In the genomic region with DNA sequence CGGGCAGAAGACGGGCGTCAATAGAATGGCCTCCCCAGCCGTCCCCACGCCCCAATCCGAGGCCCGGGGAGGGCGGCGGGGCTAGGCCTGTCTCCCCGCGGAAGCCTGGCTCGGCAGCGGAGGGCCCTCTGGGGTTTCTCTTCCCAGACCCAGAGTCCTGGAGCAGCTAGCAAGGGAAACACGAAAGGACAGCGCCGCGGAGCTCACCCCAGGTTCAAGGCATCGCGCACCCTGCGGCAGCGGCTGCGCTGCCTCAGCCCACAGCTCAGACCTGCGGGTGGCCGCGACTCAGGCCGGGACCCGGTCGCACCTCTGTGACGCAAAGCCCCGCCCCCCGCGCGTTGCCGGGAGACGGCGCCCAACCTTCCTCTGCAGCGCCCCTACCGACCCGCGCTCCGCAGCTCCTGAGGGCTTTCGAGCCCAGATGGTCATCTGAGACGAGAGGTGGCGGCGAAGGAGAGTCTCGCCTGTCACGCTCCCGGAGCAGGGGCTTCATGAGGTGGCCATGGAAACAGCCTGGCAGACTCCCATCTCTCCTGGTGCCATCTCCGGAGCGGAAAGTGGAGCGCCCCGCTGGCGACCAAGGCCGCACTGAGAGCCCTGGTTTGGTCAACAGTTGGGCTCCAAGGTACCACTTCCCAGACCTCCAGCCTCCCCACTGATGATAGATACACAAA, we compare ENCODE assay signal across 1 cellular context.
TF ChIP-seq lines count a peak whose summit lies in the region.

TSS of gene RNF141 (minus strand) at position 273 of the 677 bp plus-strand sequence. CDS start 7,029 bp downstream, outside the sequence.

TF ChIP-seq in HepG2, 621 proteins besides CTCF, POLR2A, EP300 and RAD21 (continued from another document):
- 0 out of 2 replicates have a peak, but pooled peaks have one; percentile 60 for TF ChIP-seq ZNF547 (CRISPR knock-in tag; IDR thresholded peaks at IDR 0.05)
- no peak for TF ChIP-seq IRX3 (CRISPR knock-in tag; IDR thresholded peaks at IDR 0.05; ENCODE audit: borderline replicate concordance, low read depth)
- no peak for TF ChIP-seq GZF1 (CRISPR knock-in tag; IDR thresholded peaks at IDR 0.05)
- no peak for TF ChIP-seq SNAPC2 (CRISPR knock-in tag; IDR thresholded peaks at IDR 0.05)
- TF ChIP-seq ZSCAN25 (CRISPR knock-in tag; IDR thresholded peaks at IDR 0.05): no peak
- no peak for TF ChIP-seq RARG (CRISPR knock-in tag; IDR thresholded peaks at IDR 0.05; ENCODE audit: low read depth)
- TF ChIP-seq ESRRA (CRISPR knock-in tag; IDR thresholded peaks at IDR 0.05; ENCODE audit: low read depth): 0 out of 2 replicates have a peak, but pooled peaks have one; percentile 46
- TF ChIP-seq TEAD3 (CRISPR knock-in tag; optimal IDR thresholded peaks at IDR 0.05; ENCODE audit: borderline replicate concordance): peak; percentile 57
- no peak for TF ChIP-seq ZNF549 (CRISPR knock-in tag; IDR thresholded peaks at IDR 0.05)
